ENCODE assay signal across 16 cellular contexts in genomic region chr1:230459463-230459862, GRCh38. TPM values are rescaled to one million over a fixed set of nuclear protein-coding genes. Genes with fewer than 3 reads are reported as not detected.
DNase-seq lines count a peak whose midpoint lies in the region; ATAC-seq, FAIRE-seq and TF ChIP-seq lines count a peak whose summit lies in the region.
"Had no signal": no experiment of that assay in that cellular context is flagged by ENCODE, and none has a peak within 500 bp of the region (broad histone marks: within the 10 kb centered on the region; RNA-seq: fewer than 3 reads in every experiment).

No MANE protein-coding gene starts in this region.

- CTCF ChIA-PET in BJ (lab: Yijun Ruan, JAX): no interaction called here
- CTCF ChIA-PET in naive thymus-derived CD4-positive, alpha-beta T cell (lab: Charles Lee): no interaction called here
- CTCF ChIA-PET in CD4-positive, alpha-beta memory T cell (lab: Charles Lee; ENCODE audit: partially characterized antibody): interaction anchor here (0.6 kb wide), 1 partner anchor 872 kb away, joined by 3 read pairs; no protein-coding TSS in a partner anchor

- intact Hi-C loops in naive thymus-derived CD4-positive, alpha-beta T cell (cut with micrococcal nuclease): no loop called here
- intact Hi-C loops in CD4-positive, alpha-beta memory T cell (cut with micrococcal nuclease): no loop called here

- peak; percentile 7 for DNase-seq in BJ (ENCODE audit: low read depth)
- DNase-seq in LoVo (ENCODE audit: low spot score): peak; percentile 15
- DNase-seq in RWPE2 (ENCODE audit: low spot score): no peak
- DNase-seq in hepatocyte (ENCODE audit: low spot score): peak; percentile 12
- DNase-seq in naive thymus-derived CD4-positive, alpha-beta T cell: no peak
- no peak for DNase-seq in CD4-positive, alpha-beta memory T cell
- DNase-seq in D721Med (ENCODE audit: insufficient read length, low spot score): no peak
- DNase-seq: activated CD4-positive, alpha-beta T cell treated with anti-CD3 and anti-CD28 coated beads, Interleukin-2, amount 50 U/mL, for 4 hours; activated naive CD8-positive, alpha-beta T cell treated with anti-CD3 and anti-CD28 coated beads, Interleukin-2, amount 10 ng/mL, durations not matched to agents 7 days and 5 days; CD4-positive, alpha-beta T cell; NCI-H1048 had no signal

- H3K27ac ChIP-seq in RWPE2 (ENCODE audit: poor library complexity, severe bottlenecking) (peak overlapping the region; percentile 33), hepatocyte (no peak overlapping the region)
- no peak overlapping the region for H3K27ac ChIP-seq in naive thymus-derived CD4-positive, alpha-beta T cell (ENCODE audit: low read depth, low read length)
- no peak overlapping the region for H3K27ac ChIP-seq in CD4-positive, alpha-beta memory T cell (ENCODE audit: low read depth, low read length)
- H3K27ac ChIP-seq: parathyroid adenoma, SJSA1 had no signal

- H3K4me3 Mint-ChIP-seq in naive thymus-derived CD4-positive, alpha-beta T cell: no peak overlapping the region
- no peak overlapping the region for H3K4me3 Mint-ChIP-seq in CD4-positive, alpha-beta memory T cell
- H3K4me3 Mint-ChIP-seq: activated naive CD8-positive, alpha-beta T cell treated with anti-CD3 and anti-CD28 coated beads, Interleukin-2, amount 10 ng/mL, durations not matched to agents 7 days and 5 days; CD4-positive, alpha-beta T cell had no signal

- H3K9me3 Mint-ChIP-seq in naive thymus-derived CD4-positive, alpha-beta T cell: peaks cover 0 to 5% (median 0%) of the 10 kb centered on the region in 11 donors
- peaks cover 0 to 4% (median 0%) of the 10 kb centered on the region in 8 donors for H3K9me3 Mint-ChIP-seq in CD4-positive, alpha-beta memory T cell
- H3K9me3 Mint-ChIP-seq: CD4-positive, alpha-beta T cell had no signal

- peaks cover 0 to 2% (median 0%) of the 10 kb centered on the region in 7 donors for H3K4me1 Mint-ChIP-seq in naive thymus-derived CD4-positive, alpha-beta T cell
- no peaks in the 10 kb centered on the region for H3K4me1 Mint-ChIP-seq in CD4-positive, alpha-beta memory T cell
- H3K4me1 Mint-ChIP-seq: activated naive CD8-positive, alpha-beta T cell treated with anti-CD3 and anti-CD28 coated beads, Interleukin-2, amount 10 ng/mL, durations not matched to agents 7 days and 5 days had no signal

- TF ChIP-seq CTCF in BJ (IDR thresholded peaks at IDR 0.05; ENCODE audit: insufficient read depth, low read depth, low read length) (no peak), RWPE2 (IDR thresholded peaks at IDR 0.05; ENCODE audit: poor library complexity, severe bottlenecking) (no peak), hepatocyte (IDR thresholded peaks at IDR 0.05; ENCODE audit: poor library complexity) (no peak), D721Med (IDR thresholded peaks at IDR 0.05; ENCODE audit: insufficient read depth, missing control alignments) (no peak)

- no peaks in the 10 kb centered on the region for H3K9me2 ChIP-seq in hepatocyte (replicated peaks; ENCODE audit: insufficient read depth)

- POLR2A ChIA-PET in BJ (lab: Charles Lee): no interaction called here
- POLR2A ChIA-PET in naive thymus-derived CD4-positive, alpha-beta T cell (lab: Charles Lee): no interaction called here
- POLR2A ChIA-PET in CD4-positive, alpha-beta memory T cell (lab: Charles Lee; ENCODE audit: partially characterized antibody): no interaction called here

- no peak overlapping the region for H2AFZ ChIP-seq in hepatocyte
- H2AFZ ChIP-seq: parathyroid adenoma had no signal

- no peak for FAIRE-seq in D721Med (lab: Jason Lieb, UNC)
- FAIRE-seq: GM18507, islet of Langerhans had no signal

- H3K9me3 ChIP-seq in RWPE2 (ENCODE audit: severe bottlenecking) (no peaks in the 10 kb centered on the region), hepatocyte (ENCODE audit: low read depth) (no peaks in the 10 kb centered on the region)
- no peaks in the 10 kb centered on the region for H3K9me3 ChIP-seq in naive thymus-derived CD4-positive, alpha-beta T cell (ENCODE audit: control insufficient read depth in 2 of 3, low read length in 3 of 3)
- no peaks in the 10 kb centered on the region for H3K9me3 ChIP-seq in CD4-positive, alpha-beta memory T cell (ENCODE audit: control insufficient read depth in 1 of 2, low read length in 2 of 2)
- H3K9me3 ChIP-seq: SJSA1 had no signal

- H3K27ac Mint-ChIP-seq in naive thymus-derived CD4-positive, alpha-beta T cell: no peak overlapping the region
- H3K27ac Mint-ChIP-seq in CD4-positive, alpha-beta memory T cell: no peak overlapping the region
- H3K27ac Mint-ChIP-seq: activated naive CD8-positive, alpha-beta T cell treated with anti-CD3 and anti-CD28 coated beads, Interleukin-2, amount 10 ng/mL, durations not matched to agents 7 days and 5 days; CD4-positive, alpha-beta T cell had no signal

- peak; percentile 74 for ATAC-seq in RWPE2 (ENCODE audit: low read depth)
- no peak for ATAC-seq in GM21737 (IDR thresholded peaks at IDR 0.05; ENCODE audit: unreplicated experiment)
- no peak for ATAC-seq in naive thymus-derived CD4-positive, alpha-beta T cell

- H3K36me3 ChIP-seq in BJ (ENCODE audit: control insufficient read depth, insufficient read depth, low read length) (no peaks in the 10 kb centered on the region), RWPE2 (ENCODE audit: low read depth) (no peaks in the 10 kb centered on the region), hepatocyte (replicated peaks; ENCODE audit: insufficient read depth, low read depth) (no peaks in the 10 kb centered on the region)
- H3K36me3 ChIP-seq in naive thymus-derived CD4-positive, alpha-beta T cell (ENCODE audit: control insufficient read depth in 2 of 3, insufficient read depth in 3 of 3, low read length in 3 of 3): no peaks in the 10 kb centered on the region
- H3K36me3 ChIP-seq in CD4-positive, alpha-beta memory T cell (ENCODE audit: insufficient read depth, low read length): no peaks in the 10 kb centered on the region
- H3K36me3 ChIP-seq: SJSA1 had no signal

- WGBS in hepatocyte (ENCODE audit: low lambda C conversion rate, missing lambda C conversion rate): 57% methylated on average over 5 of the region's 5 CpGs

- no peaks in the 10 kb centered on the region for H4K20me1 ChIP-seq in hepatocyte (ENCODE audit: insufficient read depth, poor library complexity, severe bottlenecking)

- no peak overlapping the region for H3K4me2 ChIP-seq in hepatocyte

- H3K27me3 Mint-ChIP-seq in naive thymus-derived CD4-positive, alpha-beta T cell: peaks cover 25 to 56% (median 45%) of the 10 kb centered on the region in 5 donors
- H3K27me3 Mint-ChIP-seq in CD4-positive, alpha-beta memory T cell: peaks cover 19 to 24% of the 10 kb centered on the region in 2 donors

- H3K4me1 ChIP-seq in RWPE2 (ENCODE audit: insufficient read depth, poor library complexity, severe bottlenecking) (peaks cover 17% of the 10 kb centered on the region), hepatocyte (ENCODE audit: insufficient read depth) (no peaks in the 10 kb centered on the region)
- no peaks in the 10 kb centered on the region for H3K4me1 ChIP-seq in naive thymus-derived CD4-positive, alpha-beta T cell (ENCODE audit: control insufficient read depth in 2 of 2, insufficient read depth in 2 of 2, low read length in 2 of 2)
- no peaks in the 10 kb centered on the region for H3K4me1 ChIP-seq in CD4-positive, alpha-beta memory T cell (ENCODE audit: insufficient read depth, low read length)
- H3K4me1 ChIP-seq: parathyroid adenoma, SJSA1 had no signal

- H3K4me3 ChIP-seq in BJ (ENCODE audit: low read depth, low read length): no peak overlapping the region
- no peak overlapping the region for H3K4me3 ChIP-seq in RWPE2 (ENCODE audit: severe bottlenecking)
- no peak overlapping the region for H3K4me3 ChIP-seq in hepatocyte
- H3K4me3 ChIP-seq in naive thymus-derived CD4-positive, alpha-beta T cell (ENCODE audit: low read length): no peak overlapping the region
- no peak overlapping the region for H3K4me3 ChIP-seq in CD4-positive, alpha-beta memory T cell (ENCODE audit: low read length in 2 of 2)
- H3K4me3 ChIP-seq: SJSA1 had no signal

- H3K27me3 ChIP-seq in BJ (ENCODE audit: control insufficient read depth, insufficient read depth, low read length) (no peaks in the 10 kb centered on the region), RWPE2 (ENCODE audit: insufficient read depth, poor library complexity, severe bottlenecking) (no peaks in the 10 kb centered on the region), hepatocyte (no peaks in the 10 kb centered on the region)
- no peaks in the 10 kb centered on the region for H3K27me3 ChIP-seq in naive thymus-derived CD4-positive, alpha-beta T cell (ENCODE audit: control insufficient read depth in 2 of 2, insufficient read depth in 2 of 2, low read length in 2 of 2)
- no peaks in the 10 kb centered on the region for H3K27me3 ChIP-seq in CD4-positive, alpha-beta memory T cell (ENCODE audit: insufficient read depth, low read length)

- peaks cover 0 to 3% (median 0%) of the 10 kb centered on the region in 5 donors for H3K36me3 Mint-ChIP-seq in naive thymus-derived CD4-positive, alpha-beta T cell
- no peaks in the 10 kb centered on the region for H3K36me3 Mint-ChIP-seq in CD4-positive, alpha-beta memory T cell
- H3K36me3 Mint-ChIP-seq: activated naive CD8-positive, alpha-beta T cell treated with anti-CD3 and anti-CD28 coated beads, Interleukin-2, amount 10 ng/mL, durations not matched to agents 7 days and 5 days had no signal

- H3K79me2 ChIP-seq in hepatocyte: no peaks in the 10 kb centered on the region
- H3K79me2 ChIP-seq: parathyroid adenoma had no signal

RNA-seq across cellular contexts. Expression of gene PGBD5, which starts 33.3 kb away (rescaled TPM):
- 0.06 and 0.07 TPM in 2 replicates for polyA plus RNA-seq in BJ (2011; rRNA removed)
- polyA minus RNA-seq in BJ (2011; rRNA and poly(A)+ RNA removed): 0.05 and 0.33 TPM in 2 replicates
- 2.4 and 4.5 TPM in 2 replicates for total RNA-seq in hepatocyte
- 0.82 and 0.90 TPM in 2 replicates for polyA plus RNA-seq in hepatocyte
- total RNA-seq in naive thymus-derived CD4-positive, alpha-beta T cell: under 1 TPM in 1 of 5 experiments, not detected in 4; 0.36 TPM
- not detected for polyA plus RNA-seq in naive thymus-derived CD4-positive, alpha-beta T cell
- not detected for total RNA-seq in CD4-positive, alpha-beta memory T cell
- polyA plus RNA-seq in CD4-positive, alpha-beta memory T cell: not detected
- total RNA-seq: activated naive CD8-positive, alpha-beta T cell treated with anti-CD3 and anti-CD28 coated beads, Interleukin-2, amount 10 ng/mL, durations not matched to agents 7 days and 5 days; CD4-positive, alpha-beta T cell had no signal

Comparison
In these comparisons a context has a peak if more than half of its experiments do, and no peak if none do; other contexts are left out.
1. DNase-seq: peak in BJ (single experiment), LoVo (single experiment) and hepatocyte (single experiment); none in RWPE2 (single experiment), naive thymus-derived CD4-positive, alpha-beta T cell (0 of 9), CD4-positive, alpha-beta memory T cell (0 of 5) and D721Med (single experiment).